Comparison of ENCODE assay signal across 26 cellular contexts in genomic region chr14:102452302-102452701, GRCh38.
"Had no signal": no experiment of that assay in that cellular context is flagged by ENCODE, and none has a peak within 500 bp of the region (broad histone marks: within the 10 kb centered on the region; RNA-seq: fewer than 3 reads in every experiment).

No MANE protein-coding gene starts in this region.

- H3K4me3 ChIP-seq: colonic mucosa, esophagus muscularis mucosa, gastroesophageal sphincter, heart left ventricle, hepatocyte, psoas muscle, skin epidermis, spleen, testis, tibial artery, uterus had no signal

- H3K9me3 ChIP-seq: colonic mucosa, esophagus muscularis mucosa, gastroesophageal sphincter, heart left ventricle, psoas muscle, spleen, testis, tibial artery, uterus had no signal

- H3K27ac ChIP-seq: colonic mucosa, epithelial cell of prostate, esophagus muscularis mucosa, foreskin keratinocyte, gastroesophageal sphincter, heart left ventricle, hepatocyte, psoas muscle, skin epidermis, spleen, testis, tibial artery, uterus had no signal

- H3K27ac Mint-ChIP-seq: dendritic cell treated with granulocyte-macrophage colony-stimulating factor and Interleukin-4, amounts not matched to agents 40 ng/mL and 50 ng/mL, for 4 days; endodermal cell; naive thymus-derived CD8-positive, alpha-beta T cell; nephron progenitor cell; stimulated activated memory B cell treated with anti-CD40 and anti-IgM and Interleukin-4, amounts not matched to agents 10 μg/mL and 1 μg/mL and 100 μg/mL, for 72 hours; type B pancreatic cell had no signal

- H3K36me3 ChIP-seq: uterus had no signal

- H3K9me3 Mint-ChIP-seq: dendritic cell treated with granulocyte-macrophage colony-stimulating factor and Interleukin-4, amounts not matched to agents 40 ng/mL and 50 ng/mL, for 4 days; endodermal cell; naive thymus-derived CD8-positive, alpha-beta T cell; nephron progenitor cell; stimulated activated memory B cell treated with anti-CD40 and anti-IgM and Interleukin-4, amounts not matched to agents 10 μg/mL and 1 μg/mL and 100 μg/mL, for 72 hours; type B pancreatic cell had no signal

- DNase-seq: colonic mucosa; effector CD8-positive, alpha-beta T cell; endodermal cell; foreskin keratinocyte; heart left ventricle; kidney; naive thymus-derived CD8-positive, alpha-beta T cell; nephron progenitor cell; nucleus accumbens; psoas muscle; right cardiac atrium; spleen; stimulated activated CD4-positive, alpha-beta T cell treated with anti-CD3 and anti-CD28 coated beads, Interleukin-4, amount 100 ng/mL, for 4 hours; stimulated activated naive CD8-positive, alpha-beta T cell treated with anti-CD3 and anti-CD28 coated beads, Interleukin-15, Interleukin-2, amounts not matched to agents 100 U/mL and 50 U/mL, for 24 hours; testis; tibial artery; uterus had no signal

- H3K4me1 ChIP-seq: colonic mucosa, foreskin keratinocyte, gastroesophageal sphincter, spleen, testis, tibial artery, uterus had no signal

- H3K4me3 Mint-ChIP-seq: dendritic cell treated with granulocyte-macrophage colony-stimulating factor and Interleukin-4, amounts not matched to agents 40 ng/mL and 50 ng/mL, for 4 days; endodermal cell; naive thymus-derived CD8-positive, alpha-beta T cell; nephron progenitor cell; stimulated activated memory B cell treated with anti-CD40 and anti-IgM and Interleukin-4, amounts not matched to agents 10 μg/mL and 1 μg/mL and 100 μg/mL, for 72 hours; type B pancreatic cell had no signal

- H3K27me3 Mint-ChIP-seq: dendritic cell treated with granulocyte-macrophage colony-stimulating factor and Interleukin-4, amounts not matched to agents 40 ng/mL and 50 ng/mL, for 4 days; naive thymus-derived CD8-positive, alpha-beta T cell; stimulated activated memory B cell treated with anti-CD40 and anti-IgM and Interleukin-4, amounts not matched to agents 10 μg/mL and 1 μg/mL and 100 μg/mL, for 72 hours; type B pancreatic cell had no signal

- H3K4me1 Mint-ChIP-seq: endodermal cell; naive thymus-derived CD8-positive, alpha-beta T cell; nephron progenitor cell; stimulated activated memory B cell treated with anti-CD40 and anti-IgM and Interleukin-4, amounts not matched to agents 10 μg/mL and 1 μg/mL and 100 μg/mL, for 72 hours had no signal

- H3K27me3 ChIP-seq: colonic mucosa, esophagus muscularis mucosa, foreskin keratinocyte, gastroesophageal sphincter, heart left ventricle, hepatocyte, spleen, testis, tibial artery, uterus had no signal

- ATAC-seq: foreskin keratinocyte; gastroesophageal sphincter; heart left ventricle; left lobe of liver; naive thymus-derived CD8-positive, alpha-beta T cell; psoas muscle; right cardiac atrium; stimulated activated memory B cell treated with anti-CD40 and anti-IgM and Interleukin-4, amounts not matched to agents 10 μg/mL and 1 μg/mL and 100 μg/mL, for 72 hours; stimulated activated naive CD8-positive, alpha-beta T cell treated with anti-CD3 and anti-CD28 coated beads, Interleukin-15, Interleukin-2, amounts not matched to agents 100 U/mL and 50 U/mL, for 24 hours had no signal
